ENCODE assay signal across 25 cellular contexts in the genomic region with DNA sequence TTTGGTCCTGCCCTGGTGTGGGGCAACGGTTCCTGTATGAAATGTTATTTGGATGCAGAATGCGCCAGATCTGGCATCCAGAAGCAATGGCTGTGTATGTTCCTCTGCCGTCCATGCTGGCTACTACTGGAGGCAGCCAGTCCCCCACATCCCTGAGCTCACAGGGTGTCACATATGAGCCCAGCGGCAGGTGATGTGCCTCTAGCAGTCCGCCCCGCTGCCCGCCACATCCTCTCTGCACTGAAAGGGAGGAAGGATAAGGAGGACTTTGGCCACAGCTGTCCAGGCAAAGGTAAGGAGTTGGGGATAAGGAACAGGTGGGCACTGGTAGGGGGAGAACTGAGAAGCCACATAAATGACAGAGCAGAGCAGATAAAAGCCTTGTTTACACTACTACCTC.
"Had no signal": no experiment of that assay in that cellular context is flagged by ENCODE, and none has a peak within 500 bp of the region (broad histone marks: within the 10 kb centered on the region; RNA-seq: fewer than 3 reads in every experiment).

No MANE protein-coding gene starts in this region.

- H2AFZ ChIP-seq: hepatocyte had no signal

- H3K79me2 ChIP-seq: hepatocyte had no signal

- H3K27me3 Mint-ChIP-seq: dendritic cell treated with granulocyte-macrophage colony-stimulating factor and Interleukin-4, amounts not matched to agents 40 ng/mL and 50 ng/mL, for 4 days had no signal

- H3K9me3 ChIP-seq: colonic mucosa, esophagus squamous epithelium, gastrocnemius medialis, gastroesophageal sphincter, heart left ventricle, heart right ventricle had no signal

- H3K4me1 ChIP-seq: colonic mucosa, esophagus squamous epithelium, foreskin keratinocyte, gastrocnemius medialis, gastroesophageal sphincter, heart left ventricle, heart right ventricle had no signal

- H3K27me3 ChIP-seq: colonic mucosa, dorsolateral prefrontal cortex, esophagus squamous epithelium, foreskin keratinocyte, gastrocnemius medialis, gastroesophageal sphincter, heart left ventricle, heart right ventricle had no signal

- H3K27ac Mint-ChIP-seq: dendritic cell treated with granulocyte-macrophage colony-stimulating factor and Interleukin-4, amounts not matched to agents 40 ng/mL and 50 ng/mL, for 4 days; effector memory CD8-positive, alpha-beta T cell; endodermal cell had no signal

- ATAC-seq: effector memory CD8-positive, alpha-beta T cell; esophagus mucosa; foreskin keratinocyte; gastrocnemius medialis; gastroesophageal sphincter; heart left ventricle; heart right ventricle had no signal

- H3K27ac ChIP-seq: colonic mucosa, coronary artery, dorsolateral prefrontal cortex, epithelial cell of prostate, esophagus squamous epithelium, foreskin keratinocyte, gastrocnemius medialis, gastroesophageal sphincter, heart left ventricle, heart right ventricle, hepatocyte had no signal

- DNase-seq: colonic mucosa; cortex of kidney; dermis blood vessel endothelial cell; dorsolateral prefrontal cortex; effector CD4-positive, alpha-beta T cell; effector CD8-positive, alpha-beta T cell; effector memory CD4-positive, alpha-beta T cell; effector memory CD8-positive, alpha-beta T cell; endodermal cell; erythroblast; esophagus squamous epithelium; foreskin fibroblast; foreskin keratinocyte; foreskin melanocyte; gastrocnemius medialis; glutamatergic neuron; head of caudate nucleus; heart left ventricle; heart right ventricle had no signal

- H3K36me3 ChIP-seq: colonic mucosa, esophagus squamous epithelium, gastrocnemius medialis, gastroesophageal sphincter, heart left ventricle, heart right ventricle had no signal

- H3K4me3 Mint-ChIP-seq: dendritic cell treated with granulocyte-macrophage colony-stimulating factor and Interleukin-4, amounts not matched to agents 40 ng/mL and 50 ng/mL, for 4 days; effector memory CD8-positive, alpha-beta T cell; endodermal cell had no signal

- H3K9me3 Mint-ChIP-seq: dendritic cell treated with granulocyte-macrophage colony-stimulating factor and Interleukin-4, amounts not matched to agents 40 ng/mL and 50 ng/mL, for 4 days; effector memory CD8-positive, alpha-beta T cell; endodermal cell had no signal

- H3K4me2 ChIP-seq: hepatocyte had no signal

- H3K4me3 ChIP-seq: colonic mucosa, coronary artery, dorsolateral prefrontal cortex, esophagus squamous epithelium, gastrocnemius medialis, gastroesophageal sphincter, heart left ventricle, heart right ventricle, hepatocyte had no signal
